In genomic region chr20:9024596-9024995, GRCh38 we compare ENCODE assay signal across 27 cellular contexts. TPM values are rescaled to one million over a fixed set of nuclear protein-coding genes. Genes with fewer than 3 reads are reported as not detected.
"Had no signal": no experiment of that assay in that cellular context is flagged by ENCODE, and none has a peak within 500 bp of the region (broad histone marks: within the 10 kb centered on the region; RNA-seq: fewer than 3 reads in every experiment).

No MANE protein-coding gene starts in this region.

- H3K79me2 ChIP-seq: hepatocyte had no signal

- H3K27me3 ChIP-seq: colonic mucosa, esophagus squamous epithelium, gastrocnemius medialis, heart left ventricle, hepatocyte, left lung had no signal

- H3K4me3 ChIP-seq: colonic mucosa, esophagus squamous epithelium, gastrocnemius medialis, heart left ventricle, hepatocyte, left lung, lower lobe of right lung, mucosa of descending colon had no signal

- H3K4me2 ChIP-seq: hepatocyte had no signal

- ATAC-seq: effector memory CD8-positive, alpha-beta T cell; esophagus mucosa; gastrocnemius medialis; heart left ventricle; left cardiac atrium; left lung; left ventricle myocardium superior; lower lobe of right lung; mucosa of descending colon had no signal

- H3K9me3 ChIP-seq: colonic mucosa, esophagus squamous epithelium, gastrocnemius medialis, heart left ventricle, left lung, lower lobe of right lung, mucosa of descending colon had no signal

- H2AFZ ChIP-seq: hepatocyte had no signal

- FAIRE-seq: endometrium, kidney had no signal

- DNase-seq: colonic mucosa; cortex of kidney; effector CD8-positive, alpha-beta T cell; effector memory CD8-positive, alpha-beta T cell; endodermal cell; erythroblast; esophagus squamous epithelium; foreskin fibroblast; foreskin melanocyte; gastrocnemius medialis; heart left ventricle; hypothalamus; immature natural killer cell; islet precursor cell; kidney; kidney glomerular epithelial cell; left cardiac atrium; left lung; left ventricle myocardium superior; lower lobe of right lung; mesenchymal stem cell; mucosa of descending colon; naive B cell had no signal

- H3K36me3 ChIP-seq: colonic mucosa, esophagus squamous epithelium, gastrocnemius medialis, heart left ventricle, left lung, lower lobe of right lung had no signal

- H3K27ac ChIP-seq: colonic mucosa, epithelial cell of prostate, esophagus squamous epithelium, gastrocnemius medialis, heart left ventricle, hepatocyte, left lung, lower lobe of right lung had no signal

- H3K4me1 ChIP-seq: colonic mucosa, esophagus squamous epithelium, left lung, lower lobe of right lung had no signal

RNA-seq across cellular contexts. Expression of gene PLCB4, which starts 44.3 kb away (rescaled TPM):
- polyA plus RNA-seq: immature natural killer cell had no signal
